23 cellular contexts compared by ENCODE assay signal in the genomic region with DNA sequence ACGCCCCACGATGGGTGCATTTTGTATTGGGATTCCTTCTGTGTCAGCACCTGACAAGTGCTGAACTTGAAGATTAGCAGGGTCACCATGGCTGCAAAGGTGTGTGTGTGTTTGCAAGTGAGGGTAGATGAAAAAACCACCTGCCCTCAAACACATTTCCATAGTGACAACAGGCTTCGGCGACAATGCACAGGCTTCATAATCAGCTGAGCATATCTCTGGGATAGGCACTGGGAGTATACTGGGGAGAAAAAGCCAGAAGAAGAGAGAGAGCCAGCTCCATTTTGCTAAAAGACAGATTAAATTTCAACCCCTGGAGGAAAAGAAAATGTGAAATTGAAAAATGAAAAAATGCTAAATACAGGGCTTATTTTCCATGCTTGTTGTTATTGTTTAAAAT.
DNase-seq lines count a peak whose midpoint lies in the region; ATAC-seq and TF ChIP-seq lines count a peak whose summit lies in the region.
"Had no signal": no experiment of that assay in that cellular context is flagged by ENCODE, and none has a peak within 500 bp of the region (broad histone marks: within the 10 kb centered on the region; RNA-seq: fewer than 3 reads in every experiment).

No MANE protein-coding gene starts in this region.

- in situ Hi-C loops in IMR-90 (cut with MboI; ENCODE audit: low sequenced_read_pairs), result no loop called here
- in situ Hi-C loops in brain microvascular endothelial cell (cut with HindIII; ENCODE audit: low pct_ligation_motif_present, low sequenced_read_pairs), result no loop called here

- H2BK15ac ChIP-seq in IMR-90 (ENCODE audit: low read depth, low read length), result peak overlapping the region; percentile 59; the same call in 2 of the 3 replicates

- H4K91ac ChIP-seq in IMR-90 (ENCODE audit: insufficient read depth, low read depth, low read length), result peak overlapping the region; percentile 53; the same call in 1 of the 2 replicates

- ATAC-seq in IMR-90 (ENCODE audit: low read depth), result no peak
- ATAC-seq in GM19035 (IDR thresholded peaks at IDR 0.05; ENCODE audit: unreplicated experiment), result no peak
- ATAC-seq: activated CD8-positive, alpha-beta T cell treated with anti-CD3 and anti-CD28 coated beads, Interleukin-2, amount 10 ng/mL, durations not matched to agents 7 days and 5 days; stimulated activated naive B cell treated with anti-CD40 and anti-IgM and Interleukin-4, amounts not matched to agents 10 μg/mL and 1 μg/mL and 100 μg/mL, for 72 hours had no signal

- no peak overlapping the region for H3K4me2 ChIP-seq in IMR-90 (ENCODE audit: low read depth, low read length)

- H3K36me3 ChIP-seq in IMR-90 (ENCODE audit: control insufficient read depth, insufficient read depth, low read length), result no peaks in the 10 kb centered on the region
- no peaks in the 10 kb centered on the region for H3K36me3 ChIP-seq in brain microvascular endothelial cell (replicated peaks)
- H3K36me3 ChIP-seq: ascending aorta, right lobe of liver had no signal

- H2AK5ac ChIP-seq in IMR-90 (ENCODE audit: low read depth, low read length), result peak overlapping the region; percentile 86

- H4K20me1 ChIP-seq in IMR-90 (ENCODE audit: insufficient read depth, low read length), result no peaks in the 10 kb centered on the region

- no peak overlapping the region for H2AFZ ChIP-seq in IMR-90 (replicated peaks; ENCODE audit: low read length, poor library complexity)
- H2AFZ ChIP-seq: parathyroid adenoma had no signal

- peaks cover 12% of the 10 kb centered on the region for H3K9me1 ChIP-seq in IMR-90 (ENCODE audit: insufficient read depth, low read length)

- peaks cover 6% of the 10 kb centered on the region for H3K36me3 Mint-ChIP-seq in nephron progenitor cell (ENCODE audit: low read depth)
- H3K36me3 Mint-ChIP-seq: activated naive CD8-positive, alpha-beta T cell treated with anti-CD3 and anti-CD28 coated beads, Interleukin-2, amount 10 ng/mL, durations not matched to agents 7 days and 5 days; CD4-positive, CD25-positive, alpha-beta regulatory T cell; IgD-negative memory B cell; stimulated activated naive B cell treated with anti-CD40 and anti-IgM and Interleukin-4, amounts not matched to agents 10 μg/mL and 1 μg/mL and 100 μg/mL, for 72 hours had no signal

- DNase-seq in DMS153 (lab: John Stamatoyannopoulos, UW), result peak; percentile 66
- DNase-seq in IMR-90, result no peak
- DNase-seq in brain microvascular endothelial cell, result no peak
- no peak for DNase-seq in nephron progenitor cell
- no peak for DNase-seq in NCI-H2107 treated with DMSO at 0.1 percent for 48 hours (lab: John Stamatoyannopoulos, UW; ENCODE audit: unreplicated experiment)
- DNase-seq in lower leg skin (ENCODE audit: low spot score in 2 of 2), result no peak
- DNase-seq: activated CD8-positive, alpha-beta T cell treated with anti-CD3 and anti-CD28 coated beads, Interleukin-2, amount 10 ng/mL, durations not matched to agents 7 days and 5 days; activated naive CD8-positive, alpha-beta T cell treated with anti-CD3 and anti-CD28 coated beads, Interleukin-2, amount 10 ng/mL, durations not matched to agents 7 days and 5 days; activated T-cell treated with anti-CD3 and anti-CD28 coated beads for 4 hours; CD4-positive, CD25-positive, alpha-beta regulatory T cell; cerebellar nuclear complex; islet precursor cell; NCI-H1048; NCI-H1694; NCI-H524 treated with DMSO at 0.1 percent for 48 hours; right lobe of liver; stimulated activated CD4-positive, alpha-beta T cell treated with anti-CD3 and anti-CD28 coated beads, Interleukin-4, amount 100 ng/mL, for 4 hours; stimulated activated naive B cell treated with anti-CD40 and anti-IgM and Interleukin-4, amounts not matched to agents 10 μg/mL and 1 μg/mL and 100 μg/mL, for 72 hours had no signal

- POLR2A ChIA-PET in IMR-90 (lab: Charles Lee; ENCODE audit: unreplicated experiment), result no interaction called here

- no peak overlapping the region for H2BK5ac ChIP-seq in IMR-90 (ENCODE audit: low read depth, low read length, poor library complexity, severe bottlenecking)

- TF ChIP-seq POLR2A in IMR-90 (IDR thresholded peaks at IDR 0.05; ENCODE audit: low read depth, low read length) (no peak), lower leg skin (IDR thresholded peaks at IDR 0.05) (no peak)

- H3K9me3 Mint-ChIP-seq in nephron progenitor cell, result peaks cover 25% of the 10 kb centered on the region

- H3K27ac Mint-ChIP-seq in nephron progenitor cell, result peak overlapping the region; percentile 40
- H3K27ac Mint-ChIP-seq: activated CD8-positive, alpha-beta T cell treated with anti-CD3 and anti-CD28 coated beads, Interleukin-2, amount 10 ng/mL, durations not matched to agents 7 days and 5 days; activated naive CD8-positive, alpha-beta T cell treated with anti-CD3 and anti-CD28 coated beads, Interleukin-2, amount 10 ng/mL, durations not matched to agents 7 days and 5 days; CD4-positive, CD25-positive, alpha-beta regulatory T cell; IgD-negative memory B cell; stimulated activated naive B cell treated with anti-CD40 and anti-IgM and Interleukin-4, amounts not matched to agents 10 μg/mL and 1 μg/mL and 100 μg/mL, for 72 hours had no signal

- peak overlapping the region; percentile 71 for H3K4ac ChIP-seq in IMR-90 (ENCODE audit: low read depth, low read length)

- no peak overlapping the region for H3K4me3 ChIP-seq in IMR-90 (ENCODE audit: insufficient read depth, low read depth, low read length)
- no peak overlapping the region for H3K4me3 ChIP-seq in brain microvascular endothelial cell (ENCODE audit: low read depth, low read length)
- H3K4me3 ChIP-seq in lower leg skin (ENCODE audit: low read depth, poor library complexity, severe bottlenecking), result no peak overlapping the region
- H3K4me3 ChIP-seq: ascending aorta, lung, right lobe of liver had no signal

- WGBS in IMR-90 (ENCODE audit: extremely low coverage in 2 of 2, insufficient read length in 1 of 2), 2 experiments, result no CpG with 5 or more reads among the region's 4 CpGs
- 75 to 82% methylated on average over 4 of the region's 4 CpGs for WGBS in lower leg skin, 2 donors

- H3K56ac ChIP-seq in IMR-90 (ENCODE audit: extremely low read depth, insufficient read depth, low read length), result no peak overlapping the region

- no peak overlapping the region for H3K4me3 Mint-ChIP-seq in nephron progenitor cell
- H3K4me3 Mint-ChIP-seq: activated CD8-positive, alpha-beta T cell treated with anti-CD3 and anti-CD28 coated beads, Interleukin-2, amount 10 ng/mL, durations not matched to agents 7 days and 5 days; activated naive CD8-positive, alpha-beta T cell treated with anti-CD3 and anti-CD28 coated beads, Interleukin-2, amount 10 ng/mL, durations not matched to agents 7 days and 5 days; CD4-positive, CD25-positive, alpha-beta regulatory T cell; IgD-negative memory B cell; stimulated activated naive B cell treated with anti-CD40 and anti-IgM and Interleukin-4, amounts not matched to agents 10 μg/mL and 1 μg/mL and 100 μg/mL, for 72 hours had no signal

- no peaks in the 10 kb centered on the region for H3K27me3 ChIP-seq in IMR-90 (ENCODE audit: control insufficient read depth, insufficient read depth, low read length)
- H3K27me3 ChIP-seq in brain microvascular endothelial cell (replicated peaks), result no peaks in the 10 kb centered on the region
- H3K27me3 ChIP-seq: ascending aorta, right lobe of liver had no signal

- intact Hi-C loops in IMR-90 (cut with micrococcal nuclease) (no loop called here), lower leg skin (cut with DNase I; ENCODE audit: low total_unique reads) (no loop called here)

- no peak overlapping the region for H2AK9ac ChIP-seq in IMR-90 (replicated peaks; ENCODE audit: low read depth, low read length, poor library complexity)

- no peak overlapping the region; the same call in 1 of the 2 replicates for H3K27ac ChIP-seq in IMR-90 (ENCODE audit: insufficient read depth, low read length)
- H3K27ac ChIP-seq in brain microvascular endothelial cell, result peak overlapping the region; percentile 54
- H3K27ac ChIP-seq: ascending aorta, parathyroid adenoma had no signal

- peaks cover 7% of the 10 kb centered on the region; the same call in 1 of the 2 replicates for H3K9me3 ChIP-seq in IMR-90 (ENCODE audit: control insufficient read depth, insufficient read depth, low read length)
- H3K9me3 ChIP-seq: ascending aorta, right lobe of liver had no signal

- peak overlapping the region; percentile 53; a peak in 2 of 4 replicates for H4K8ac ChIP-seq in IMR-90 (ENCODE audit: low read depth in 2 of 2, low read length in 2 of 2)

- H3K9ac ChIP-seq in IMR-90 (ENCODE audit: low read depth, low read length), result no peak overlapping the region
- H3K9ac ChIP-seq: parathyroid adenoma had no signal

- dilution Hi-C loops in IMR-90 (cut with HindIII; ENCODE audit: low sequenced_read_pairs, unreplicated experiment), result no loop called here

- CTCF ChIA-PET in IMR-90 (lab: Yijun Ruan, JAX), result interaction anchor here (0.6 to 1.9 kb wide), 3 partner anchors 188 to 650 kb away, joined by 3 to 6 read pairs (median 4); no protein-coding TSS in a partner anchor

- H2BK20ac ChIP-seq in IMR-90 (ENCODE audit: low read depth, low read length), result peak overlapping the region; percentile 92

- no peak overlapping the region; the same call in 1 of the 2 replicates for H4K5ac ChIP-seq in IMR-90 (ENCODE audit: low read depth, low read length)

- no peaks in the 10 kb centered on the region for H3K79me1 ChIP-seq in IMR-90 (ENCODE audit: low read depth in 1 of 2, low read length in 2 of 2)

- peak overlapping the region; percentile 41 for H3K14ac ChIP-seq in IMR-90 (replicated peaks; ENCODE audit: low read depth, low read length)

- TF ChIP-seq CTCF in IMR-90 (conservative IDR thresholded peaks at IDR 0.05; ENCODE audit: low read depth, low read length) (no peak), brain microvascular endothelial cell (IDR thresholded peaks at IDR 0.05; ENCODE audit: low read depth, low read length, missing control alignments) (no peak), nephron progenitor cell (IDR thresholded peaks at IDR 0.05) (no peak), lower leg skin (IDR thresholded peaks at IDR 0.05) (no peak)

- H3K4me1 Mint-ChIP-seq in nephron progenitor cell, result peaks cover 22% of the 10 kb centered on the region
- H3K4me1 Mint-ChIP-seq: activated naive CD8-positive, alpha-beta T cell treated with anti-CD3 and anti-CD28 coated beads, Interleukin-2, amount 10 ng/mL, durations not matched to agents 7 days and 5 days; CD4-positive, CD25-positive, alpha-beta regulatory T cell; IgD-negative memory B cell; stimulated activated naive B cell treated with anti-CD40 and anti-IgM and Interleukin-4, amounts not matched to agents 10 μg/mL and 1 μg/mL and 100 μg/mL, for 72 hours had no signal

- peaks cover 15% of the 10 kb centered on the region for H3K4me1 ChIP-seq in IMR-90 (ENCODE audit: control insufficient read depth, insufficient read depth, low read length)
- H3K4me1 ChIP-seq: ascending aorta, parathyroid adenoma, right lobe of liver had no signal

- peak overlapping the region; percentile 17; the same call in 1 of the 2 replicates for H3K23ac ChIP-seq in IMR-90 (ENCODE audit: low read depth, low read length)

- no peak for TF ChIP-seq RAD21 in IMR-90 (IDR thresholded peaks at IDR 0.05; ENCODE audit: low read length)

- H3K18ac ChIP-seq in IMR-90 (ENCODE audit: low read depth, low read length), result no peak overlapping the region

- no TSS peak for BruUV-seq in IMR-90 (replicated peaks; lab: Mats Ljungman, UMichigan)

- peaks cover 3% of the 10 kb centered on the region for H3K27me3 Mint-ChIP-seq in nephron progenitor cell (ENCODE audit: low read depth, poor library complexity)
- H3K27me3 Mint-ChIP-seq: activated naive CD8-positive, alpha-beta T cell treated with anti-CD3 and anti-CD28 coated beads, Interleukin-2, amount 10 ng/mL, durations not matched to agents 7 days and 5 days; CD4-positive, CD25-positive, alpha-beta regulatory T cell; IgD-negative memory B cell had no signal

- H2BK120ac ChIP-seq in IMR-90 (ENCODE audit: low read depth, low read length), result peak overlapping the region; percentile 87
